12 cellular contexts compared by ENCODE assay signal in genomic region chr5:6436715-6437340, GRCh38. TPM values are rescaled to one million over a fixed set of nuclear protein-coding genes. Genes with fewer than 3 reads are reported as not detected.
"Had no signal": no experiment of that assay in that cellular context is flagged by ENCODE, and none has a peak within 500 bp of the region (broad histone marks: within the 10 kb centered on the region; RNA-seq: fewer than 3 reads in every experiment).

No MANE protein-coding gene starts in this region.

- ATAC-seq: activated CD4-positive, CD25-positive, alpha-beta regulatory T cell treated with anti-CD3 and anti-CD28 coated beads, Interleukin-2, amount 50 U/mL, for 24 hours; activated naive CD4-positive, alpha-beta T cell treated with anti-CD3 and anti-CD28 coated beads, Interleukin-2, amount 50 U/mL, for 72 hours; effector memory CD8-positive, alpha-beta T cell; natural killer cell; right cardiac atrium had no signal

- H3K4me2 ChIP-seq: hepatocyte, smooth muscle cell had no signal

- H3K4me3 ChIP-seq: hepatocyte, smooth muscle cell had no signal

- DNase-seq: activated effector memory CD4-positive, alpha-beta T cell treated with Interleukin-2 at 50 U/mL for 16 hours; activated T-cell treated with anti-CD3 and anti-CD28 coated beads, Interleukin-2, amount 50 U/mL, for 24 hours; amniotic stem cell; effector memory CD8-positive, alpha-beta T cell; erythroblast; natural killer cell; nucleus accumbens; right cardiac atrium had no signal

- H3K79me2 ChIP-seq: hepatocyte had no signal

- H3K27ac ChIP-seq: hepatocyte had no signal

- H2AFZ ChIP-seq: hepatocyte had no signal

RNA-seq across cellular contexts. Expression of gene UBE2QL1, which starts 11.8 kb away (rescaled TPM):
- polyA plus RNA-seq: hepatocyte had no signal
